Comparison of ENCODE assay signal across 8 cellular contexts in genomic region chr4:38310446-38311043, GRCh38.
DNase-seq lines count a peak whose midpoint lies in the region; ATAC-seq, FAIRE-seq and TF ChIP-seq lines count a peak whose summit lies in the region.

No MANE protein-coding gene starts in this region.

- H3K4me3 Mint-ChIP-seq in T-cell (peak overlapping the region; percentile 18 to 70 (median 52)), nephron progenitor cell (no peak overlapping the region)

- H3K27ac Mint-ChIP-seq in T-cell (peak overlapping the region; percentile 86 to 91), nephron progenitor cell (no peak overlapping the region)

- H3K27me3 Mint-ChIP-seq in T-cell: no peaks in the 10 kb centered on the region
- H3K27me3 Mint-ChIP-seq in nephron progenitor cell (ENCODE audit: low read depth, poor library complexity): peaks cover 6% of the 10 kb centered on the region

- peaks cover 61% of the 10 kb centered on the region for H3K4me1 ChIP-seq in GM12878 (ENCODE audit: control insufficient read depth, insufficient read depth, low read length)

- H3K36me3 ChIP-seq in GM12878 (ENCODE audit: control insufficient read depth in 2 of 2, insufficient read depth in 2 of 2, low read length in 1 of 2): no peaks in the 10 kb centered on the region

- ATAC-seq in HG02610 (IDR thresholded peaks at IDR 0.05; ENCODE audit: unreplicated experiment): peak; percentile 91
- ATAC-seq in T-cell (replicated peaks in 1 of 4): peak; percentile 97 to 99 (median 98)
- ATAC-seq in GM12878: peak; percentile 91

- H3K9me3 ChIP-seq in GM12878 (replicated peaks; ENCODE audit: control insufficient read depth, insufficient read depth, low read length): no peaks in the 10 kb centered on the region; the same call in 2 of the 3 replicates

- TF ChIP-seq RAD21 in GM12878 (IDR thresholded peaks at IDR 0.05; ENCODE audit: insufficient read depth, low read depth, low read length): peak; percentile 31

- CTCF ChIA-PET in T-cell (lab: Charles Lee) (interaction anchor here (0.6 to 2.8 kb wide), 10 partner anchors 8 to 1445 kb away, joined by 3 to 38 read pairs (median 4); no protein-coding TSS in a partner anchor), GM12878 (lab: Yijun Ruan, JAX) (interaction anchor here (0.6 to 4.4 kb wide), 14 partner anchors 9 to 493 kb away, joined by 3 to 62 read pairs (median 4); partner anchors contain the start of gene TLR10)

- H3K79me2 ChIP-seq in GM12878 (ENCODE audit: control insufficient read depth, insufficient read depth, low read length): no peaks in the 10 kb centered on the region

- peak overlapping the region; percentile 1; the same call in 1 of the 2 replicates for H2AFZ ChIP-seq in GM12878 (ENCODE audit: control insufficient read depth, low read depth, low read length)

- peaks cover 51 to 76% (median 65%) of the 10 kb centered on the region in 3 donors for H3K4me1 Mint-ChIP-seq in T-cell
- H3K4me1 Mint-ChIP-seq in nephron progenitor cell: peaks cover 18% of the 10 kb centered on the region

- TF ChIP-seq EP300 in GM12878 (IDR thresholded peaks at IDR 0.05; ENCODE audit: borderline replicate concordance in 1 of 2, control insufficient read depth in 1 of 2, low read depth in 2 of 2, low read length in 2 of 2): peak; percentile 84 to 98

- H3K27me3 ChIP-seq in GM12878 (replicated peaks in 1 of 2; ENCODE audit: control insufficient read depth in 2 of 2, insufficient read depth in 2 of 2, low read length in 1 of 2): no peaks in the 10 kb centered on the region

- RAD21 ChIA-PET in GM12878 (lab: Charles Lee; ENCODE audit: unreplicated experiment): interaction anchor here (1.1 to 3.5 kb wide), 16 partner anchors 9 to 494 kb away, joined by 3 to 45 read pairs (median 8); partner anchors contain the start of genes TLR1 and TLR10

- H3K4me2 ChIP-seq in GM12878 (ENCODE audit: control insufficient read depth, insufficient read depth): peak overlapping the region; percentile 46

- TF ChIP-seq POLR2A in GM12892 (IDR thresholded peaks at IDR 0.05; ENCODE audit: low read depth, low read length) (no peak), GM12878 (IDR thresholded peaks at IDR 0.05; ENCODE audit: low read depth, low read length) (peak; percentile 39; the same call in 1 of the 2 replicates)

- SMC1A ChIA-PET in GM12878 (lab: Charles Lee; ENCODE audit: uncharacterized antibody, unreplicated experiment): interaction anchor here (0.7 to 4.1 kb wide), 19 partner anchors 9 to 365 kb away, joined by 3 to 45 read pairs (median 6); no protein-coding TSS in a partner anchor

- H3K9me3 Mint-ChIP-seq in T-cell: no peaks in the 10 kb centered on the region
- H3K9me3 Mint-ChIP-seq in nephron progenitor cell: peaks cover 11% of the 10 kb centered on the region

- H3K9ac ChIP-seq in GM12878 (ENCODE audit: control insufficient read depth, insufficient read depth, low read length): peak overlapping the region; percentile 13; the same call in 1 of the 2 replicates

- TF ChIP-seq CTCF in GM12878 (IDR thresholded peaks at IDR 0.05 in 2 of 3, conservative IDR thresholded peaks at IDR 0.05 in 1 of 3; ENCODE audit: control insufficient read depth in 2 of 3, extremely low read depth in 1 of 3, insufficient read depth in 1 of 3, low read depth in 3 of 3, low read length in 3 of 3) (no peak), nephron progenitor cell (IDR thresholded peaks at IDR 0.05) (no peak)

- peak; percentile 46 for DNase-seq in GM12892 (ENCODE audit: insufficient read length)
- peak; percentile 27 to 78 (median 58) for DNase-seq in T-cell
- DNase-seq in GM12878 (ENCODE audit: low read depth, low spot score): peak; percentile 97
- DNase-seq in stimulated activated CD8-positive, alpha-beta memory T cell treated with anti-CD3 and anti-CD28 coated beads, Interleukin-15, amount 100 ng/mL, for 24 hours (ENCODE audit: low read depth): peak; percentile 14
- DNase-seq in HCEC 1CT: no peak
- no peak for DNase-seq in COLO668 (lab: John Stamatoyannopoulos, UW; ENCODE audit: unreplicated experiment)
- DNase-seq in nephron progenitor cell: no peak

- POLR2A ChIA-PET in T-cell (lab: Charles Lee) (interaction anchor here in 1 of 2 donors (1.1 to 1.7 kb wide), 2 partner anchors 9 to 356 kb away, joined by 4 to 10 read pairs; no protein-coding TSS in a partner anchor), GM12878 (lab: Charles Lee) (interaction anchor here (1.1 to 1.5 kb wide), 3 partner anchors 8 to 182 kb away, joined by 4 to 6 read pairs (median 4); no protein-coding TSS in a partner anchor)

- peak overlapping the region; percentile 77 for H3K27ac ChIP-seq in GM12878 (ENCODE audit: control insufficient read depth, insufficient read depth)

- no peaks in the 10 kb centered on the region for H3K36me3 Mint-ChIP-seq in T-cell
- peaks cover 4% of the 10 kb centered on the region for H3K36me3 Mint-ChIP-seq in nephron progenitor cell (ENCODE audit: low read depth)

- 0% methylated on average over 4 of the region's 4 CpGs for WGBS in GM12878 (ENCODE audit: insufficient coverage, insufficient replicate concordance, low lambda C conversion rate, missing lambda C conversion rate)

- FAIRE-seq in GM12892 (lab: Jason Lieb, UNC): peak; percentile 94
- peak; percentile 96 for FAIRE-seq in GM12878 (lab: Jason Lieb, UNC)

- no peaks in the 10 kb centered on the region for H4K20me1 ChIP-seq in GM12878 (ENCODE audit: control insufficient read depth, insufficient read depth)

- no TSS peak for BruUV-seq in GM12878 (replicated peaks; lab: Mats Ljungman, UMichigan)

- intact Hi-C loops in GM12878 (cut with micrococcal nuclease; ENCODE audit: unreplicated experiment): loop anchor here (1.0 to 10.0 kb wide), 2 partner anchors 178 to 416 kb away; partner anchors contain the start of gene TBC1D1

- in situ Hi-C loops in GM12878 (cut with MboI): loop anchor here (5.0 to 25.0 kb wide), 2 partner anchors 178 to 552 kb away; partner anchors contain the start of genes FAM114A1 and TLR6

- H3K4me3 ChIP-seq in GM12878: no peak overlapping the region

TF ChIP-seq in GM12878, 131 proteins besides CTCF, POLR2A, EP300 and RAD21 (continues in another document):
- TF ChIP-seq EZH2 (IDR thresholded peaks at IDR 0.05; ENCODE audit: borderline replicate concordance, control insufficient read depth, low read depth, low read length): 0 out of 2 replicates have a peak, but pooled peaks have one; percentile 85
- no peak for TF ChIP-seq PRDM15 (CRISPR knock-in tag; IDR thresholded peaks at IDR 0.05)
- TF ChIP-seq POLR2AphosphoS5 (IDR thresholded peaks at IDR 0.05; ENCODE audit: low read length): peak; percentile 32; the same call in 1 of the 2 replicates
- no peak for TF ChIP-seq NR2C2 (IDR thresholded peaks at IDR 0.05; ENCODE audit: borderline replicate concordance, control insufficient read depth, insufficient read length, low read depth)
- TF ChIP-seq RFX5 (IDR thresholded peaks at IDR 0.05; ENCODE audit: low read depth, low read length): no peak
- no peak for TF ChIP-seq ESRRA (IDR thresholded peaks at IDR 0.05; ENCODE audit: low read length)
- no peak for TF ChIP-seq FOS (IDR thresholded peaks at IDR 0.05; ENCODE audit: borderline replicate concordance, extremely low read depth, insufficient read length)
- no peak for TF ChIP-seq SIN3A (IDR thresholded peaks at IDR 0.05; ENCODE audit: low read depth, low read length)
- no peak for TF ChIP-seq ZBTB33 (IDR thresholded peaks at IDR 0.05)
- no peak for TF ChIP-seq TARDBP (IDR thresholded peaks at IDR 0.05; ENCODE audit: borderline replicate concordance)
- no peak for TF ChIP-seq FOXK2 (IDR thresholded peaks at IDR 0.05)
- TF ChIP-seq NFIC (IDR thresholded peaks at IDR 0.05; ENCODE audit: low read depth, low read length): peak; percentile 100

Comparison
In these comparisons a context has a peak if more than half of its experiments do, and no peak if none do; other contexts are left out.
1. DNase-seq: peak in GM12892 (single experiment), T-cell (34 of 34), GM12878 (single experiment) and stimulated activated CD8-positive, alpha-beta memory T cell treated with anti-CD3 and anti-CD28 coated beads, Interleukin-15, amount 100 ng/mL, for 24 hours (single experiment); none in HCEC 1CT (single experiment), COLO668 (single experiment) and nephron progenitor cell (single experiment).
2. Peak in every context shown above with its lines, with median percentiles within 50 percentile points of each other: ATAC-seq.